Comparison of ENCODE assay signal across 34 cellular contexts in the genomic region with DNA sequence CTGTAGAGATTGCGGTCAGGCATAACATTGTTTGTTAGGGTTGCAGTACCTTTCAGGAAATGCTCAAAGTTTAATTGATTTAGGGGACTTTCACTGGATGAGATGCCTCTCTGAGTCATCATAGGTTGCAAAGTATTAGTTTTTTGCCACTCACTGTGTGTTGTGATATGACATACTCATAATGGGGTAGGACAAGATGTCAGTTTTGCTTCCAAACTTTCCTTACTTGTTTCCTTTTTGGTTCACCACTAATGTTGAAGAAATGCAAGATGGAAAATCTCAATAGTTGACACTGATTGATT. TPM values are rescaled to one million over a fixed set of nuclear protein-coding genes. Genes with fewer than 3 reads are reported as not detected.
"Had no signal": no experiment of that assay in that cellular context is flagged by ENCODE, and none has a peak within 500 bp of the region (broad histone marks: within the 10 kb centered on the region; RNA-seq: fewer than 3 reads in every experiment).

No MANE protein-coding gene starts in this region.

- H3K36me3 ChIP-seq: adrenal gland, breast epithelium, MG63, Peyer's patch, SJSA1 had no signal

- H3K4me3 ChIP-seq: adrenal gland, body of pancreas, breast epithelium, MG63, Peyer's patch, SJSA1 had no signal

- H3K4me3 Mint-ChIP-seq: activated B cell treated with CpG ODN at 0.5 μM for 24 hours; activated CD4-positive, alpha-beta memory T cell treated with anti-CD3 and anti-CD28 coated beads for 36 hours; activated naive CD4-positive, alpha-beta T cell treated with anti-CD3 and anti-CD28 coated beads for 36 hours; activated T-cell treated with anti-CD3 and anti-CD28 coated beads, Interleukin-2, amount 50 U/mL, for 4 hours; activated T-helper 1 cell treated with anti-CD3 and anti-CD28 coated beads, Interleukin-12 subunit alpha, Interleukin-12 subunit beta, Interleukin-2, Interleukin-4 antibody, amounts not matched to agents 30 ng/mL and 10 ng/mL and 1 ng/mL, durations not matched to agents 14 hours and 24 hours and 36 hours had no signal

- H3K27me3 ChIP-seq: adrenal gland, body of pancreas, breast epithelium, Peyer's patch had no signal

- H3K27ac Mint-ChIP-seq: activated B cell treated with CpG ODN at 0.5 μM for 24 hours; activated CD4-positive, alpha-beta memory T cell treated with anti-CD3 and anti-CD28 coated beads for 36 hours; activated naive CD4-positive, alpha-beta T cell treated with anti-CD3 and anti-CD28 coated beads for 36 hours; activated naive CD4-positive, alpha-beta T cell treated with anti-CD3 and anti-CD28 coated beads, Interleukin-2, amount 50 U/mL, for 72 hours; activated T-helper 1 cell treated with anti-CD3 and anti-CD28 coated beads, Interleukin-12 subunit alpha, Interleukin-12 subunit beta, Interleukin-2, Interleukin-4 antibody, amounts not matched to agents 30 ng/mL and 10 ng/mL and 1 ng/mL, durations not matched to agents 14 hours and 24 hours and 36 hours had no signal

- DNase-seq: activated B cell treated with CpG ODN at 0.5 μM for 24 hours; activated CD4-positive, alpha-beta memory T cell treated with anti-CD3 and anti-CD28 coated beads for 36 hours; activated CD4-positive, alpha-beta T cell treated with anti-CD3 and anti-CD28 coated beads for 4 hours; activated CD4-positive, alpha-beta T cell treated with anti-CD3 and anti-CD28 coated beads, Interleukin-2, amount 50 U/mL, for 1 hour; activated CD4-positive, CD25-positive, alpha-beta regulatory T cell treated with anti-CD3 and anti-CD28 coated beads, Interleukin-2, amount 50 U/mL, for 72 hours; activated CD8-positive, alpha-beta memory T cell treated with anti-CD3 and anti-CD28 coated beads, Interleukin-2, amount 50 U/mL, for 4 hours; activated gamma-delta T cell treated with Interleukin-2 at 50 U/mL for 16 hours; activated naive CD4-positive, alpha-beta T cell treated with anti-CD3 and anti-CD28 coated beads for 36 hours; activated T-cell treated with anti-CD3 and anti-CD28 coated beads for 4 hours; activated T-cell treated with anti-CD3 and anti-CD28 coated beads, Interleukin-2, amount 50 U/mL, for 4 hours; adrenal gland; body of pancreas; MG63; NCI-H1048; NCI-H1105 treated with DMSO at 0.1 percent for 48 hours; NCI-H1436; NCI-H1694; NCI-H1930; NCI-H345; NCI-H524 treated with DMSO at 0.1 percent for 48 hours; Peyer's patch; RPMI8226; SHP77 treated with DMSO at 0.1 percent for 48 hours; SW 1271; T-helper 1 cell; T-helper 9 cell had no signal

- H3K27ac ChIP-seq: adrenal gland, body of pancreas, breast epithelium, Peyer's patch, SJSA1, VCaP had no signal

- H3K9me3 Mint-ChIP-seq: activated B cell treated with CpG ODN at 0.5 μM for 24 hours; activated CD4-positive, alpha-beta memory T cell treated with anti-CD3 and anti-CD28 coated beads for 36 hours; activated naive CD4-positive, alpha-beta T cell treated with anti-CD3 and anti-CD28 coated beads for 36 hours; activated T-cell treated with anti-CD3 and anti-CD28 coated beads, Interleukin-2, amount 50 U/mL, for 4 hours; activated T-helper 1 cell treated with anti-CD3 and anti-CD28 coated beads, Interleukin-12 subunit alpha, Interleukin-12 subunit beta, Interleukin-2, Interleukin-4 antibody, amounts not matched to agents 30 ng/mL and 10 ng/mL and 1 ng/mL, durations not matched to agents 14 hours and 24 hours and 36 hours had no signal

- ATAC-seq: activated T-cell treated with anti-CD3 and anti-CD28 coated beads, Interleukin-2, amount 50 U/mL, for 4 hours had no signal

- H3K9me3 ChIP-seq: adrenal gland, body of pancreas, breast epithelium, MG63, Peyer's patch, SJSA1 had no signal

- H3K36me3 Mint-ChIP-seq: activated CD4-positive, alpha-beta memory T cell treated with anti-CD3 and anti-CD28 coated beads for 36 hours; activated naive CD4-positive, alpha-beta T cell treated with anti-CD3 and anti-CD28 coated beads, Interleukin-2, amount 50 U/mL, for 72 hours had no signal

- FAIRE-seq: astrocyte had no signal

- H3K4me1 ChIP-seq: adrenal gland, breast epithelium, Peyer's patch, SJSA1 had no signal

RNA-seq across cellular contexts. Expression of a gene that starts 35.0 kb away (rescaled TPM):
- total RNA-seq: activated naive CD4-positive, alpha-beta T cell treated with anti-CD3 and anti-CD28 coated beads for 36 hours; activated T-cell treated with anti-CD3 and anti-CD28 coated beads, Interleukin-2, amount 50 U/mL, for 4 hours; astrocyte; cardiac septum; NCI-H460; Peyer's patch; SJSA1 had no signal
